In genomic region chr14:56659361-56659760, GRCh38 we compare ENCODE assay signal across 14 cellular contexts.
"Had no signal": no experiment of that assay in that cellular context is flagged by ENCODE, and none has a peak within 500 bp of the region (broad histone marks: within the 10 kb centered on the region; RNA-seq: fewer than 3 reads in every experiment).

No MANE protein-coding gene starts in this region.

- H3K4me3 ChIP-seq: esophagus squamous epithelium, psoas muscle, sigmoid colon, spleen, upper lobe of right lung had no signal

- H3K4me1 Mint-ChIP-seq: activated naive CD4-positive, alpha-beta T cell treated with anti-CD3 and anti-CD28 coated beads, Interleukin-2, amount 50 U/mL, for 24 hours; memory B cell; natural killer cell had no signal

- H3K9me3 ChIP-seq: esophagus squamous epithelium, psoas muscle, sigmoid colon, spleen, upper lobe of right lung had no signal

- H3K36me3 Mint-ChIP-seq: activated CD4-positive, alpha-beta memory T cell treated with anti-CD3 and anti-CD28 coated beads for 36 hours; natural killer cell had no signal

- H3K27me3 ChIP-seq: esophagus squamous epithelium, sigmoid colon, spleen, upper lobe of right lung had no signal

- H3K36me3 ChIP-seq: esophagus squamous epithelium, sigmoid colon, upper lobe of right lung had no signal

- H3K9me3 Mint-ChIP-seq: activated CD4-positive, alpha-beta memory T cell treated with anti-CD3 and anti-CD28 coated beads for 36 hours; activated naive CD4-positive, alpha-beta T cell treated with anti-CD3 and anti-CD28 coated beads, Interleukin-2, amount 50 U/mL, for 24 hours; activated T-cell treated with anti-CD3 and anti-CD28 coated beads, Interleukin-2, amount 50 U/mL, for 24 hours; natural killer cell; stimulated activated naive CD8-positive, alpha-beta T cell treated with anti-CD3 and anti-CD28 coated beads, Interleukin-15, Interleukin-2, amounts not matched to agents 100 ng/mL and 50 ng/mL, for 24 hours had no signal

- DNase-seq: activated CD4-positive, alpha-beta memory T cell treated with anti-CD3 and anti-CD28 coated beads for 36 hours; activated effector memory CD4-positive, alpha-beta T cell treated with Interleukin-2 at 50 U/mL for 16 hours; activated T-cell treated with anti-CD3 and anti-CD28 coated beads, Interleukin-2, amount 50 U/mL, for 24 hours; esophagus squamous epithelium; left ventricle myocardium superior; natural killer cell; psoas muscle; sigmoid colon; spleen; T1000; upper lobe of right lung had no signal

- H3K4me1 ChIP-seq: psoas muscle, sigmoid colon, spleen, upper lobe of right lung had no signal

- H3K27ac Mint-ChIP-seq: activated CD4-positive, alpha-beta memory T cell treated with anti-CD3 and anti-CD28 coated beads for 36 hours; activated naive CD4-positive, alpha-beta T cell treated with anti-CD3 and anti-CD28 coated beads, Interleukin-2, amount 50 U/mL, for 24 hours; activated T-cell treated with anti-CD3 and anti-CD28 coated beads, Interleukin-2, amount 50 U/mL, for 24 hours; memory B cell; natural killer cell; stimulated activated naive CD8-positive, alpha-beta T cell treated with anti-CD3 and anti-CD28 coated beads, Interleukin-15, Interleukin-2, amounts not matched to agents 100 ng/mL and 50 ng/mL, for 24 hours had no signal

- H3K27me3 Mint-ChIP-seq: activated CD4-positive, alpha-beta memory T cell treated with anti-CD3 and anti-CD28 coated beads for 36 hours; memory B cell; stimulated activated naive CD8-positive, alpha-beta T cell treated with anti-CD3 and anti-CD28 coated beads, Interleukin-15, Interleukin-2, amounts not matched to agents 100 ng/mL and 50 ng/mL, for 24 hours had no signal

- ATAC-seq: left ventricle myocardium superior, natural killer cell had no signal

- H3K27ac ChIP-seq: esophagus squamous epithelium, psoas muscle, sigmoid colon, spleen, upper lobe of right lung had no signal

- H3K4me3 Mint-ChIP-seq: activated CD4-positive, alpha-beta memory T cell treated with anti-CD3 and anti-CD28 coated beads for 36 hours; activated naive CD4-positive, alpha-beta T cell treated with anti-CD3 and anti-CD28 coated beads, Interleukin-2, amount 50 U/mL, for 24 hours; activated T-cell treated with anti-CD3 and anti-CD28 coated beads, Interleukin-2, amount 50 U/mL, for 24 hours; memory B cell; natural killer cell; stimulated activated naive CD8-positive, alpha-beta T cell treated with anti-CD3 and anti-CD28 coated beads, Interleukin-15, Interleukin-2, amounts not matched to agents 100 ng/mL and 50 ng/mL, for 24 hours had no signal
